ENCODE assay signal across 1 cellular context in genomic region chr3:150611666-150612065, GRCh38.
TF ChIP-seq lines count a peak whose summit lies in the region.

No MANE protein-coding gene starts in this region.

TF ChIP-seq in HepG2, 621 proteins besides CTCF, POLR2A, EP300 and RAD21:
- TF ChIP-seq AGO2 (optimal IDR thresholded peaks at IDR 0.05; ENCODE audit: low read depth, low read length) (peak; percentile 51), SIN3A (IDR thresholded peaks at IDR 0.05; ENCODE audit: borderline replicate concordance, low read depth, low read length) (no peak)
